Comparison of ENCODE assay signal across 8 cellular contexts in genomic region chr2:47344890-47345583, GRCh38. TPM values are rescaled to one million over a fixed set of nuclear protein-coding genes. Genes with fewer than 3 reads are reported as not detected.
DNase-seq lines count a peak whose midpoint lies in the region; ATAC-seq, FAIRE-seq and TF ChIP-seq lines count a peak whose summit lies in the region.

No MANE protein-coding gene starts in this region.

- H3K9me3 ChIP-seq in mammary epithelial cell (replicated peaks; ENCODE audit: insufficient read depth, low read length) (no peaks in the 10 kb centered on the region), iPS-20b (ENCODE audit: insufficient read depth, low read depth, low read length) (no peaks in the 10 kb centered on the region)

- H3K4me1 ChIP-seq in mammary epithelial cell (ENCODE audit: insufficient read depth, low read length) = peaks cover 18% of the 10 kb centered on the region
- peaks cover 21% of the 10 kb centered on the region for H3K4me1 ChIP-seq in iPS-20b (ENCODE audit: insufficient read depth, low read length)

- H2AFZ ChIP-seq in mammary epithelial cell (ENCODE audit: low read depth, low read length) = peak overlapping the region; percentile 91

- H3K4me3 ChIP-seq in mammary epithelial cell (replicated peaks in 1 of 3; ENCODE audit: insufficient read depth in 1 of 3, low read depth in 2 of 3, low read length in 3 of 3) (peak overlapping the region in 1 of 3 experiments; percentile 7), iPS-20b (ENCODE audit: low read length) (peak overlapping the region; percentile 72), skeletal muscle cell (ENCODE audit: low read depth, low read length) (peak overlapping the region; percentile 17)

- H3K27me3 Mint-ChIP-seq in stimulated activated memory B cell treated with anti-CD40 and anti-IgM and Interleukin-4, amounts not matched to agents 10 μg/mL and 1 μg/mL and 100 μg/mL, for 72 hours = peaks cover 36% of the 10 kb centered on the region

- no peak overlapping the region for H3K27ac ChIP-seq in mammary epithelial cell (ENCODE audit: insufficient read depth, low read depth, low read length)
- peak overlapping the region; percentile 98 for H3K27ac ChIP-seq in iPS-20b (ENCODE audit: low read length)

- DNase-seq in ELF-1 (ENCODE audit: low read depth, low spot score) (peak; percentile 99), NCI-H2196 treated with DMSO at 0.1 percent for 48 hours (lab: John Stamatoyannopoulos, UW; ENCODE audit: unreplicated experiment) (peak; percentile 98), mammary epithelial cell (no peak), skeletal muscle cell (ENCODE audit: low read depth) (no peak), NOMO-1 treated with dmso at 0.1 percent for 144 hours (lab: John Stamatoyannopoulos, UW; ENCODE audit: unreplicated experiment) (no peak), GM12891 (ENCODE audit: insufficient read length, low spot score) (no peak)

- ATAC-seq in stimulated activated memory B cell treated with anti-CD40 and anti-IgM and Interleukin-4, amounts not matched to agents 10 μg/mL and 1 μg/mL and 100 μg/mL, for 72 hours = no peak

- intact Hi-C loops in mammary epithelial cell (cut with micrococcal nuclease) = no loop called here

- H3K27ac Mint-ChIP-seq in stimulated activated memory B cell treated with anti-CD40 and anti-IgM and Interleukin-4, amounts not matched to agents 10 μg/mL and 1 μg/mL and 100 μg/mL, for 72 hours = no peak overlapping the region

- H3K4me2 ChIP-seq in mammary epithelial cell (ENCODE audit: insufficient read depth, low read depth, low read length) = peak overlapping the region; percentile 46

- peaks cover 18% of the 10 kb centered on the region for H3K4me1 Mint-ChIP-seq in stimulated activated memory B cell treated with anti-CD40 and anti-IgM and Interleukin-4, amounts not matched to agents 10 μg/mL and 1 μg/mL and 100 μg/mL, for 72 hours

- no peaks in the 10 kb centered on the region for H3K27me3 ChIP-seq in mammary epithelial cell (ENCODE audit: insufficient read depth, low read length)
- H3K27me3 ChIP-seq in iPS-20b (ENCODE audit: insufficient read depth, low read length) = no peaks in the 10 kb centered on the region

- FAIRE-seq in GM12891 (lab: Jason Lieb, UNC) = no peak

- in situ Hi-C loops in mammary epithelial cell (cut with MboI; ENCODE audit: low sequenced_read_pairs in 2 of 2) = no loop called here

- H3K9me3 Mint-ChIP-seq in stimulated activated memory B cell treated with anti-CD40 and anti-IgM and Interleukin-4, amounts not matched to agents 10 μg/mL and 1 μg/mL and 100 μg/mL, for 72 hours = no peaks in the 10 kb centered on the region

- H3K4me3 Mint-ChIP-seq in stimulated activated memory B cell treated with anti-CD40 and anti-IgM and Interleukin-4, amounts not matched to agents 10 μg/mL and 1 μg/mL and 100 μg/mL, for 72 hours = no peak overlapping the region

- H3K9ac ChIP-seq in mammary epithelial cell (ENCODE audit: insufficient read depth, low read length) = no peak overlapping the region
- H3K9ac ChIP-seq in iPS-20b (ENCODE audit: low read depth, low read length) = peak overlapping the region; percentile 92

- dilution Hi-C loops in mammary epithelial cell (cut with HindIII; ENCODE audit: low sequenced_read_pairs) = no loop called here

- CTCF ChIA-PET in mammary epithelial cell (lab: Charles Lee; ENCODE audit: low non-redundant PET) = no interaction called here

- H3K36me3 Mint-ChIP-seq in stimulated activated memory B cell treated with anti-CD40 and anti-IgM and Interleukin-4, amounts not matched to agents 10 μg/mL and 1 μg/mL and 100 μg/mL, for 72 hours = no peaks in the 10 kb centered on the region

- H3K36me3 ChIP-seq in mammary epithelial cell (ENCODE audit: insufficient read depth, low read length) (no peaks in the 10 kb centered on the region), iPS-20b (ENCODE audit: insufficient read depth, low read depth, low read length) (no peaks in the 10 kb centered on the region; the same call in 1 of the 2 replicates)

- no peaks in the 10 kb centered on the region for H4K20me1 ChIP-seq in mammary epithelial cell (ENCODE audit: insufficient read depth, low read length)

- no peaks in the 10 kb centered on the region for H3K79me2 ChIP-seq in mammary epithelial cell (ENCODE audit: insufficient read depth, low read length)

- TF ChIP-seq POLR2A in GM12891 (IDR thresholded peaks at IDR 0.05; ENCODE audit: low read depth, low read length) = no peak

- 8% methylated on average over 12 of the region's 13 CpGs for WGBS in mammary epithelial cell (ENCODE audit: low coverage, missing lambda C conversion rate)

- no TSS peak for BruUV-seq in mammary epithelial cell (replicated peaks; lab: Mats Ljungman, UMichigan)

- TF ChIP-seq CTCF in mammary epithelial cell (conservative IDR thresholded peaks at IDR 0.05 in 1 of 2, IDR thresholded peaks at IDR 0.05 in 1 of 2; ENCODE audit: extremely low read depth in 1 of 2, insufficient read depth in 1 of 2, low read depth in 1 of 2, low read length in 2 of 2) = peak; percentile 4 to 12

TF ChIP-seq in GM12891, 5 proteins besides CTCF, POLR2A, EP300 and RAD21:
- no peak for TF ChIP-seq POLR2AphosphoS5 (IDR thresholded peaks at IDR 0.05; ENCODE audit: low read depth, low read length)
- TF ChIP-seq PAX5 (IDR thresholded peaks at IDR 0.05; ENCODE audit: insufficient read depth, low read length, severe bottlenecking) = no peak
- TF ChIP-seq SPI1 (IDR thresholded peaks at IDR 0.05; ENCODE audit: low read depth, low read length) = no peak
- no peak for TF ChIP-seq POU2F2 (IDR thresholded peaks at IDR 0.05; ENCODE audit: low read depth, low read length)
- no peak for TF ChIP-seq TAF1 (IDR thresholded peaks at IDR 0.05; ENCODE audit: low read depth, low read length)

RNA-seq across cellular contexts. Expression of gene EPCAM, which starts 24.1 kb away (rescaled TPM):
- total RNA-seq in mammary epithelial cell = 10 to 100 TPM in 1 of 2 donors, 1 to 10 TPM in 1; 4.0 to 18.2 TPM
- 16.8 TPM for polyA plus RNA-seq in mammary epithelial cell
- polyA minus RNA-seq in mammary epithelial cell = 34.4 TPM
- 0.40 TPM for polyA plus RNA-seq in GM12891 (2012; ENCODE audit: low read depth, missing spikeins)

RNA-seq across cellular contexts. Expression of gene MSH2, which starts 57.9 kb away (rescaled TPM):
- 10 to 100 TPM; 14.7 to 21.5 TPM for total RNA-seq in mammary epithelial cell
- 18.8 TPM for polyA plus RNA-seq in mammary epithelial cell
- 10.0 TPM for polyA minus RNA-seq in mammary epithelial cell
- 27.1 TPM for polyA plus RNA-seq in GM12891 (2012; ENCODE audit: low read depth, missing spikeins)

Comparison
In these comparisons a context has a peak if more than half of its experiments do, and no peak if none do; other contexts are left out.
1. DNase-seq: peak in ELF-1 (single experiment) and NCI-H2196 treated with DMSO at 0.1 percent for 48 hours (single experiment); none in mammary epithelial cell (single experiment), skeletal muscle cell (single experiment), NOMO-1 treated with dmso at 0.1 percent for 144 hours (single experiment) and GM12891 (single experiment).